In genomic region chrX:13387656-13388421, GRCh38 we compare ENCODE assay signal across 11 cellular contexts.
DNase-seq lines count a peak whose midpoint lies in the region; ATAC-seq and TF ChIP-seq lines count a peak whose summit lies in the region.
"Had no signal": no experiment of that assay in that cellular context is flagged by ENCODE, and none has a peak within 500 bp of the region (broad histone marks: within the 10 kb centered on the region; RNA-seq: fewer than 3 reads in every experiment).

No MANE protein-coding gene starts in this region.

- no peaks in the 10 kb centered on the region for H3K36me3 Mint-ChIP-seq in activated CD8-positive, alpha-beta T cell treated with anti-CD3 and anti-CD28 coated beads for 36 hours (ENCODE audit: low read depth)

- POLR2A ChIA-PET in activated CD8-positive, alpha-beta T cell treated with anti-CD3 and anti-CD28 coated beads for 36 hours (lab: Charles Lee): no interaction called here

- intact Hi-C loops in activated CD8-positive, alpha-beta T cell treated with anti-CD3 and anti-CD28 coated beads for 36 hours (cut with micrococcal nuclease): no loop called here

- peak; percentile 16 for DNase-seq in GM06990 (ENCODE audit: extremely low read depth, insufficient read length)
- peak; percentile 72 for DNase-seq in HT1080 (ENCODE audit: low read depth)
- peak; percentile 38 for DNase-seq in activated CD8-positive, alpha-beta T cell treated with anti-CD3 and anti-CD28 coated beads for 36 hours
- DNase-seq in myocyte (ENCODE audit: low read depth): peak; percentile 87
- DNase-seq in NCI-H526 (lab: John Stamatoyannopoulos, UW): no peak
- no peak for DNase-seq in kidney glomerular epithelial cell (lab: John Stamatoyannopoulos, UW)
- no peak for DNase-seq in HPDE6-E6E7 (ENCODE audit: extremely low spot score)
- DNase-seq: lower lobe of right lung had no signal

- H3K9me3 Mint-ChIP-seq in activated CD8-positive, alpha-beta T cell treated with anti-CD3 and anti-CD28 coated beads for 36 hours: peaks cover 5% of the 10 kb centered on the region

- no peak overlapping the region for H3K4me3 ChIP-seq in GM06990 (replicated peaks; ENCODE audit: low read depth, low read length)
- H3K4me3 ChIP-seq: HAP-1, lower lobe of right lung, vagina had no signal

- peak; percentile 91 for ATAC-seq in activated CD8-positive, alpha-beta T cell treated with anti-CD3 and anti-CD28 coated beads for 36 hours
- ATAC-seq in GM18520 (IDR thresholded peaks at IDR 0.05; ENCODE audit: unreplicated experiment): no peak

- no peaks in the 10 kb centered on the region for H3K27me3 Mint-ChIP-seq in activated CD8-positive, alpha-beta T cell treated with anti-CD3 and anti-CD28 coated beads for 36 hours

- H3K36me3 ChIP-seq in GM06990 (ENCODE audit: control insufficient read depth, insufficient read depth, low read length): no peaks in the 10 kb centered on the region
- H3K36me3 ChIP-seq: HAP-1, lower lobe of right lung, vagina had no signal

- no peak for TF ChIP-seq CTCF in GM06990 (IDR thresholded peaks at IDR 0.05; ENCODE audit: insufficient read depth, low read length, poor library complexity, severe bottlenecking)
- no peak for TF ChIP-seq CTCF in activated CD8-positive, alpha-beta T cell treated with anti-CD3 and anti-CD28 coated beads for 36 hours (IDR thresholded peaks at IDR 0.05)

- H3K4me1 Mint-ChIP-seq in activated CD8-positive, alpha-beta T cell treated with anti-CD3 and anti-CD28 coated beads for 36 hours (ENCODE audit: low read depth): peaks cover 4% of the 10 kb centered on the region

- H3K4me3 Mint-ChIP-seq in activated CD8-positive, alpha-beta T cell treated with anti-CD3 and anti-CD28 coated beads for 36 hours: no peak overlapping the region

- no peak overlapping the region for H3K27ac Mint-ChIP-seq in activated CD8-positive, alpha-beta T cell treated with anti-CD3 and anti-CD28 coated beads for 36 hours

- no peaks in the 10 kb centered on the region for H3K27me3 ChIP-seq in GM06990 (replicated peaks; ENCODE audit: control insufficient read depth, insufficient read depth, low read length)
- H3K27me3 ChIP-seq: vagina had no signal

- CTCF ChIA-PET in activated CD8-positive, alpha-beta T cell treated with anti-CD3 and anti-CD28 coated beads for 36 hours (lab: Charles Lee): no interaction called here

Comparison
In these comparisons a context has a peak if more than half of its experiments do, and no peak if none do; other contexts are left out.
1. DNase-seq: peak in GM06990 (single experiment), HT1080 (single experiment), activated CD8-positive, alpha-beta T cell treated with anti-CD3 and anti-CD28 coated beads for 36 hours (single experiment) and myocyte (single experiment); none in NCI-H526 (0 of 2), kidney glomerular epithelial cell (single experiment) and HPDE6-E6E7 (single experiment).